In genomic region chr12:117882181-117882580, GRCh38 we compare ENCODE assay signal across 1 cellular context.
TF ChIP-seq lines count a peak whose summit lies in the region.

No MANE protein-coding gene starts in this region.

TF ChIP-seq in H1, 55 proteins besides CTCF, POLR2A, EP300 and RAD21 (continued from another document):
- TF ChIP-seq HDAC2 (IDR thresholded peaks at IDR 0.05; ENCODE audit: borderline replicate concordance in 1 of 2, low read depth in 2 of 2, low read length in 2 of 2) (no peak), HDAC6 (IDR thresholded peaks at IDR 0.05; ENCODE audit: low read depth, low read length) (no peak), TEAD4 (IDR thresholded peaks at IDR 0.05; ENCODE audit: low read depth, low read length) (no peak), TBP (IDR thresholded peaks at IDR 0.05; ENCODE audit: low read depth, low read length) (no peak), CBX8 (IDR thresholded peaks at IDR 0.05; ENCODE audit: borderline replicate concordance, low read depth, low read length) (no peak), BRCA1 (IDR thresholded peaks at IDR 0.05; ENCODE audit: low read depth, low read length) (no peak)
- TF ChIP-seq, protein P1, sequence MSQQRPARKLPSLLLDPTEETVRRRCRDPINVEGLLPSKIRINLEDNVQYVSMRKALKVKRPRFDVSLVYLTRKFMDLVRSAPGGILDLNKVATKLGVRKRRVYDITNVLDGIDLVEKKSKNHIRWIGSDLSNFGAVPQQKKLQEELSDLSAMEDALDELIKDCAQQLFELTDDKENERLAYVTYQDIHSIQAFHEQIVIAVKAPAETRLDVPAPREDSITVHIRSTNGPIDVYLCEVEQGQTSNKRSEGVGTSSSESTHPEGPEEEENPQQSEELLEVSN (IDR thresholded peaks at IDR 0.05), result no peak
- TF ChIP-seq, protein P2, sequence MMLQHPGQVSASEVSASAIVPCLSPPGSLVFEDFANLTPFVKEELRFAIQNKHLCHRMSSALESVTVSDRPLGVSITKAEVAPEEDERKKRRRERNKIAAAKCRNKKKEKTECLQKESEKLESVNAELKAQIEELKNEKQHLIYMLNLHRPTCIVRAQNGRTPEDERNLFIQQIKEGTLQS (IDR thresholded peaks at IDR 0.05; ENCODE audit: insufficient read depth, low read depth, low read length), result no peak
- TF ChIP-seq, protein P3, sequence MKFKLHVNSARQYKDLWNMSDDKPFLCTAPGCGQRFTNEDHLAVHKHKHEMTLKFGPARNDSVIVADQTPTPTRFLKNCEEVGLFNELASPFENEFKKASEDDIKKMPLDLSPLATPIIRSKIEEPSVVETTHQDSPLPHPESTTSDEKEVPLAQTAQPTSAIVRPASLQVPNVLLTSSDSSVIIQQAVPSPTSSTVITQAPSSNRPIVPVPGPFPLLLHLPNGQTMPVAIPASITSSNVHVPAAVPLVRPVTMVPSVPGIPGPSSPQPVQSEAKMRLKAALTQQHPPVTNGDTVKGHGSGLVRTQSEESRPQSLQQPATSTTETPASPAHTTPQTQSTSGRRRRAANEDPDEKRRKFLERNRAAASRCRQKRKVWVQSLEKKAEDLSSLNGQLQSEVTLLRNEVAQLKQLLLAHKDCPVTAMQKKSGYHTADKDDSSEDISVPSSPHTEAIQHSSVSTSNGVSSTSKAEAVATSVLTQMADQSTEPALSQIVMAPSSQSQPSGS (IDR thresholded peaks at IDR 0.05; ENCODE audit: low read length), result no peak
